Comparison of ENCODE assay signal across 32 cellular contexts in genomic region chr2:56271275-56271674, GRCh38.
"Had no signal": no experiment of that assay in that cellular context is flagged by ENCODE, and none has a peak within 500 bp of the region (broad histone marks: within the 10 kb centered on the region; RNA-seq: fewer than 3 reads in every experiment).

No MANE protein-coding gene starts in this region.

- H3K27me3 ChIP-seq: adrenal gland, body of pancreas, breast epithelium, MG63 had no signal

- H3K27ac Mint-ChIP-seq: activated CD4-positive, alpha-beta T cell treated with anti-CD3 and anti-CD28 coated beads, Interleukin-2, amount 10 ng/mL, durations not matched to agents 24 days and 14 days; activated CD8-positive, alpha-beta T cell treated with anti-CD3 and anti-CD28 coated beads for 36 hours; activated naive CD4-positive, alpha-beta T cell treated with anti-CD3 and anti-CD28 coated beads for 36 hours; activated naive CD4-positive, alpha-beta T cell treated with anti-CD3 and anti-CD28 coated beads, Interleukin-2, amount 50 U/mL, for 72 hours; activated T-cell treated with anti-CD3 and anti-CD28 coated beads, Interleukin-2, amount 50 U/mL, for 72 hours; activated T-helper 2 cell treated with anti-CD3 and anti-CD28 coated beads, Interferon-gamma antibody, Interleukin-2, Interleukin-4, amounts not matched to agents 10 μg/mL and 5 μg/mL and 100 μg/mL, durations not matched to agents 14 hours and 24 hours and 36 hours had no signal

- H3K4me3 Mint-ChIP-seq: activated CD4-positive, alpha-beta T cell treated with anti-CD3 and anti-CD28 coated beads, Interleukin-2, amount 10 ng/mL, durations not matched to agents 24 days and 14 days; activated CD8-positive, alpha-beta T cell treated with anti-CD3 and anti-CD28 coated beads for 36 hours; activated naive CD4-positive, alpha-beta T cell treated with anti-CD3 and anti-CD28 coated beads for 36 hours; activated T-cell treated with anti-CD3 and anti-CD28 coated beads, Interleukin-2, amount 50 U/mL, for 72 hours had no signal

- H3K27ac ChIP-seq: adrenal gland, body of pancreas, breast epithelium, PC-9, RWPE1, WERI-Rb-1 had no signal

- H2AFZ ChIP-seq: PC-9 had no signal

- H3K36me3 ChIP-seq: adrenal gland, breast epithelium, MG63, WERI-Rb-1 had no signal

- DNase-seq: activated CD4-positive, alpha-beta T cell treated with anti-CD3 and anti-CD28 coated beads, Interleukin-2, amount 10 ng/mL, durations not matched to agents 24 days and 14 days; activated CD4-positive, alpha-beta T cell treated with anti-CD3 and anti-CD28 coated beads, Interleukin-2, amount 50 U/mL, for 4 hours; activated CD8-positive, alpha-beta T cell treated with anti-CD3 and anti-CD28 coated beads for 36 hours; activated gamma-delta T cell; activated naive CD4-positive, alpha-beta T cell treated with anti-CD3 and anti-CD28 coated beads for 36 hours; activated T-cell treated with anti-CD3 and anti-CD28 coated beads, Interleukin-2, amount 50 U/mL, for 1 hour; activated T-cell treated with anti-CD3 and anti-CD28 coated beads, Interleukin-2, amount 50 U/mL, for 72 hours; adrenal gland; body of pancreas; Kasumi-1; KG1; MG63; NCI-H1048; NCI-H1436 treated with DMSO at 0.1 percent for 48 hours; NCI-H1694 treated with DMSO at 0.1 percent for 48 hours; NCI-H2029; NCI-H345; NCI-H524 treated with DMSO at 0.1 percent for 48 hours; NCI-H748 treated with DMSO at 0.1 percent for 48 hours; PC-9; Right ventricle myocardium superior; SW 1271; T-helper 1 cell; T-helper 2 cell; T-helper 9 cell; WERI-Rb-1 had no signal

- H3K4me1 Mint-ChIP-seq: activated CD4-positive, alpha-beta T cell treated with anti-CD3 and anti-CD28 coated beads, Interleukin-2, amount 10 ng/mL, durations not matched to agents 24 days and 14 days had no signal

- H3K36me3 Mint-ChIP-seq: activated naive CD4-positive, alpha-beta T cell treated with anti-CD3 and anti-CD28 coated beads, Interleukin-2, amount 50 U/mL, for 72 hours had no signal

- H3K9me3 Mint-ChIP-seq: activated CD4-positive, alpha-beta T cell treated with anti-CD3 and anti-CD28 coated beads, Interleukin-2, amount 10 ng/mL, durations not matched to agents 24 days and 14 days; activated CD8-positive, alpha-beta T cell treated with anti-CD3 and anti-CD28 coated beads for 36 hours had no signal

- H3K27me3 Mint-ChIP-seq: activated CD4-positive, alpha-beta T cell treated with anti-CD3 and anti-CD28 coated beads, Interleukin-2, amount 10 ng/mL, durations not matched to agents 24 days and 14 days; activated CD8-positive, alpha-beta T cell treated with anti-CD3 and anti-CD28 coated beads for 36 hours had no signal

- H3K4me2 ChIP-seq: PC-9 had no signal

- ATAC-seq: activated CD8-positive, alpha-beta T cell treated with anti-CD3 and anti-CD28 coated beads for 36 hours; activated naive CD4-positive, alpha-beta T cell treated with anti-CD3 and anti-CD28 coated beads, Interleukin-2, amount 50 U/mL, for 72 hours; activated T-cell treated with anti-CD3 and anti-CD28 coated beads, Interleukin-2, amount 50 U/mL, for 72 hours; body of pancreas had no signal

- H3K4me1 ChIP-seq: adrenal gland, body of pancreas, breast epithelium had no signal

- FAIRE-seq: astrocyte, RCC 7860 had no signal

- H3K9me3 ChIP-seq: adrenal gland, body of pancreas, breast epithelium, MG63 had no signal

- H3K4me3 ChIP-seq: adrenal gland, body of pancreas, breast epithelium, MG63, PC-9 had no signal
